ENCODE assay signal across 8 cellular contexts in the genomic region with DNA sequence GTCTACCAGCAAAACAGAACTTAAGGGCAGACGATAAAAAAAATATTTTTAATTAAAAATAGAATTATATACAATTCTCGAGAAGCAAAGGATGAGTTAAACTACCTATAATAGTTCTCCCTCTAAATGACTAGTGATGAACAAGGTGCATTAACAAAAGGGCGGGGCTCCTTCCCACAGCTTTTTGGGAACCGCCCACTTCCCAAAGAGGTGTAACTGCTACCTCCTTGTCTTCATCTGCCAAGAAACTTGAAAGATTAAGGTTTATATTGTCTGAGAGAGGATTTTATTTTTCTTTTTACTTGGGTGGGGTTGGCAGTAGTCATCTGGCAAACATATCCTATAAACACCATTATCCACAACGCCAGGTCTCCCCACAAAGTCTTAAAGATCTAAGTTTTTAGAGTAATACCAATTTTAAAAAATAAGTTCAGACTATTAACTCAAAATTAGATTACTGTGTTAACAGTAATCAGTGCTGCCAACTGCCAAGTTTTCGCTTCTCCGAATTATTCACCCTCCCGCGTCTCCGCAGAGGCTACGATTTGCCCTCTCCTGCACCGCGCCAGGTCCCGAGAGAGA. TPM values are rescaled to one million over a fixed set of nuclear protein-coding genes. Genes with fewer than 3 reads are reported as not detected.
DNase-seq lines count a peak whose midpoint lies in the region; ATAC-seq and TF ChIP-seq lines count a peak whose summit lies in the region.

No MANE protein-coding gene starts in this region.

- H3K27ac Mint-ChIP-seq in type B pancreatic cell = peak overlapping the region; percentile 96

- H3K4me3 ChIP-seq in RWPE2 (ENCODE audit: severe bottlenecking) (peak overlapping the region; percentile 86), dorsolateral prefrontal cortex (peak overlapping the region; percentile 60 to 93 (median 83)), mononuclear cell (ENCODE audit: low read length) (peak overlapping the region; percentile 65)

- H3K4me1 Mint-ChIP-seq in type B pancreatic cell (ENCODE audit: unreplicated experiment) = peaks cover 20% of the 10 kb centered on the region

- H3K27me3 ChIP-seq in RWPE2 (ENCODE audit: insufficient read depth, poor library complexity, severe bottlenecking) = no peaks in the 10 kb centered on the region
- no peaks in the 10 kb centered on the region for H3K27me3 ChIP-seq in dorsolateral prefrontal cortex
- H3K27me3 ChIP-seq in mononuclear cell (ENCODE audit: insufficient read depth, low read length) = no peaks in the 10 kb centered on the region

- no peak for TF ChIP-seq CTCF in RWPE2 (IDR thresholded peaks at IDR 0.05; ENCODE audit: poor library complexity, severe bottlenecking)
- no peak for TF ChIP-seq CTCF in dorsolateral prefrontal cortex (IDR thresholded peaks at IDR 0.05 in 54 of 56, conservative IDR thresholded peaks at IDR 0.05 in 2 of 56; ENCODE audit: low read depth in 1 of 56, partially characterized antibody in 56 of 56)
- TF ChIP-seq CTCF in type B pancreatic cell (conservative IDR thresholded peaks at IDR 0.05) = no peak

- DNase-seq in activated CD4-positive, alpha-beta T cell treated with anti-CD3 and anti-CD28 coated beads for 4 hours = peak; percentile 22 to 25
- no peak for DNase-seq in activated CD4-positive, alpha-beta T cell treated with anti-CD3 and anti-CD28 coated beads, Interleukin-2, amount 50 U/mL, for 1 hour
- DNase-seq in RWPE2 (ENCODE audit: low spot score) = no peak
- no peak for DNase-seq in dorsolateral prefrontal cortex
- no peak for DNase-seq in type B pancreatic cell (ENCODE audit: extremely low spot score, unreplicated experiment)
- DNase-seq in NOMO-1 treated with dmso at 0.1 percent for 144 hours (lab: John Stamatoyannopoulos, UW; ENCODE audit: unreplicated experiment) = no peak

- intact Hi-C loops in dorsolateral prefrontal cortex (cut with DNase I) = loop anchor here in 1 of 2 donors (10.0 kb wide), 1 partner anchor 53 kb away; no protein-coding TSS in a partner anchor

- peaks cover 3% of the 10 kb centered on the region for H3K36me3 Mint-ChIP-seq in type B pancreatic cell

- peak overlapping the region; percentile 79 for H3K27ac ChIP-seq in RWPE2 (ENCODE audit: poor library complexity, severe bottlenecking)
- H3K27ac ChIP-seq in dorsolateral prefrontal cortex = peak overlapping the region; percentile 5 to 95 (median 88)

- peak overlapping the region; percentile 99 for H3K4me3 Mint-ChIP-seq in type B pancreatic cell

- H3K4me1 ChIP-seq in RWPE2 (ENCODE audit: insufficient read depth, poor library complexity, severe bottlenecking) (peaks cover 20% of the 10 kb centered on the region), mononuclear cell (ENCODE audit: insufficient read depth, low read length) (peaks cover 16% of the 10 kb centered on the region)

- no peaks in the 10 kb centered on the region for H3K9me3 ChIP-seq in RWPE2 (ENCODE audit: severe bottlenecking)
- H3K9me3 ChIP-seq in mononuclear cell (ENCODE audit: low read depth, low read length) = no peaks in the 10 kb centered on the region

- peak; percentile 47 for ATAC-seq in RWPE2 (ENCODE audit: low read depth)
- no peak for ATAC-seq in GM18907 (IDR thresholded peaks at IDR 0.05; ENCODE audit: unreplicated experiment)

- no peaks in the 10 kb centered on the region for H3K27me3 Mint-ChIP-seq in type B pancreatic cell

- H3K36me3 ChIP-seq in RWPE2 (ENCODE audit: low read depth) = peaks cover 21% of the 10 kb centered on the region

- no peaks in the 10 kb centered on the region for H3K9me3 Mint-ChIP-seq in type B pancreatic cell

RNA-seq across cellular contexts. Expression of gene RALGAPA1, which starts 0.9 kb away (rescaled TPM):
- total RNA-seq in dorsolateral prefrontal cortex = 100 to 1,000 TPM; 121 to 188 (median 151) TPM
- total RNA-seq in mononuclear cell = 80.0 TPM
- 38.9 and 45.7 TPM in 2 replicates for total RNA-seq in type B pancreatic cell (ENCODE audit: low replicate concordance)

RNA-seq across cellular contexts. Expression of gene BRMS1L, which starts 18.0 kb away (rescaled TPM):
- total RNA-seq in dorsolateral prefrontal cortex = 10 to 100 TPM; 12.3 to 33.5 (median 21.4) TPM
- 6.7 TPM for total RNA-seq in mononuclear cell
- total RNA-seq in type B pancreatic cell (ENCODE audit: low replicate concordance) = 8.7 and 14.6 TPM in 2 replicates

Comparison
In these comparisons a context has a peak if more than half of its experiments do, and no peak if none do; other contexts are left out.
1. DNase-seq: peak in activated CD4-positive, alpha-beta T cell treated with anti-CD3 and anti-CD28 coated beads for 4 hours (2 of 2); none in activated CD4-positive, alpha-beta T cell treated with anti-CD3 and anti-CD28 coated beads, Interleukin-2, amount 50 U/mL, for 1 hour (single experiment), RWPE2 (single experiment), dorsolateral prefrontal cortex (0 of 10), type B pancreatic cell (single experiment) and NOMO-1 treated with dmso at 0.1 percent for 144 hours (single experiment).
2. Peak in every context shown above with its lines, with median percentiles within 50 percentile points of each other: H3K4me3 ChIP-seq.